Comparison of ENCODE assay signal across 1 cellular context in the genomic region with DNA sequence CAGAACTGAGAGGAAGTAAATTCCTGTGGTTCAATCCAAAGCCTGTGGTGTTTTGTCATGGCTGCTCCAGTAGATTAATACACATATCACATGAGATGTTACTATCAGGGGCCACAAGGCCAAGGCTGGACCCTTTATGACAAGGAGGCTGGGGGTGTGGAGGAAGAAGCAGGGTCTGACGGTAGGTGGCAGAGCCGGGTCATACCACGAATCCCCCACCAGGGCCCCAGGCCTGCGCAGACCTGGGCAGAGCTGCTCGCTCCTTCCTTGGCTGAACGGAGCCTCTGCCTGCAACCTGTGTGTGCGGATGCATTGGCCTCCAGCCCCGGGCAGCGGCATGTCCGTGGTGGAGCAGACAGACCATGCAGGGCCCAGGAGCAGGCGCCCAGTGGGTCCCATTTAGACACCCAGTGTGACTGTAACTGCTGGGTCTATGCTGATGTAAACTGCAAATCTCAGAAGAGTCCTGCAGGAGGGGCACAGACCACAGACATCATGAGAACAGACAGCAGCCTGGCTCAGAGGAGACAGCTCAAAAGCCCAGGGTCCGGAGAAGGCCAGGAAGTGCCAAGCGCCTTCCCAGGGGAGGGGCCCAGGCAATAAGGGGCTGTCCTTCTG.
TF ChIP-seq lines count a peak whose summit lies in the region.

No MANE protein-coding gene starts in this region.

TF ChIP-seq in SK-N-SH treated with all-trans-retinoic acid at 6 μM for 48 hours, 23 proteins besides CTCF, POLR2A, EP300 and RAD21 (continued from another document):
- TF ChIP-seq CSRNP3 (CRISPR knock-in tag; IDR thresholded peaks at IDR 0.05) (no peak), SNAI2 (CRISPR knock-in tag; IDR thresholded peaks at IDR 0.05) (no peak), ZNF70 (CRISPR knock-in tag; IDR thresholded peaks at IDR 0.05) (no peak), TOX (CRISPR knock-in tag; IDR thresholded peaks at IDR 0.05; ENCODE audit: borderline replicate concordance) (no peak), PATZ1 (CRISPR knock-in tag; IDR thresholded peaks at IDR 0.05; ENCODE audit: borderline replicate concordance) (no peak), TCF4 (CRISPR knock-in tag; IDR thresholded peaks at IDR 0.05; ENCODE audit: borderline replicate concordance) (no peak), CSDC2 (CRISPR knock-in tag; IDR thresholded peaks at IDR 0.05) (no peak)
TF ChIP-seq in SK-N-SH treated with all-trans-retinoic acid at 6 μM for 48 hours: peak in this region for 0.
